In the genomic region with DNA sequence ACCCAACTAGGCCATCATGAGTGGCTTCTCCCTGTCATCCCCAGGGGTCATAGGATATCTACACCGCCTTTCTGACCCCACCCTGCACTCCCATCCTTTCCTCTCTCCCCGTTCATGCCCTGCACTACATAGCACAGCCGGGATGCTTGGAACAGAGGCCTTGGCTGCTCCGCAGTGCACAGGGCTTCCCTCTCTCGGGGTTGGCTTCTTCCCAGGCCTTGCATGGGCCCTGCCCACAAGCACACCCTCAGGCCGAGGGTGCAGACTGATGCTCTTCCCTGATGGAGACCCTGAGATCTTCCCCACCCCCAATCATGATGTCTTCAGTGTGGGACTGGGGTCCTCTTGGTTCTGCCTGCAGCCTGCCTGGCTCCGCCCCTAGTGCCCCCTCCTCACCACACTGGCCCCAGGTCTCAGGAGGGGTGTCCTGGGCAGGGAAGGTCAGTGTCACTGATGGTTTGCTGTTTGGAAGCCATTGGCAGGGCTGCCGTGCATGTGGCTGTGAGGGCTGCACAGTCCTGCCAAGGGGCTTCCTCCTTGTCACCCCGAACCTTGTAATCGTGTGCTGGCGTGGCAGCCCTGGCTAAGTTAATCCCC, we compare ENCODE assay signal across 1 cellular context.
TF ChIP-seq lines count a peak whose summit lies in the region.

No MANE protein-coding gene starts in this region.

TF ChIP-seq in A549, 52 proteins besides CTCF, POLR2A, EP300 and RAD21:
- no peak for TF ChIP-seq MYC (IDR thresholded peaks at IDR 0.05; ENCODE audit: borderline replicate concordance, low read length)
